Comparison of ENCODE assay signal across 24 cellular contexts in the genomic region with DNA sequence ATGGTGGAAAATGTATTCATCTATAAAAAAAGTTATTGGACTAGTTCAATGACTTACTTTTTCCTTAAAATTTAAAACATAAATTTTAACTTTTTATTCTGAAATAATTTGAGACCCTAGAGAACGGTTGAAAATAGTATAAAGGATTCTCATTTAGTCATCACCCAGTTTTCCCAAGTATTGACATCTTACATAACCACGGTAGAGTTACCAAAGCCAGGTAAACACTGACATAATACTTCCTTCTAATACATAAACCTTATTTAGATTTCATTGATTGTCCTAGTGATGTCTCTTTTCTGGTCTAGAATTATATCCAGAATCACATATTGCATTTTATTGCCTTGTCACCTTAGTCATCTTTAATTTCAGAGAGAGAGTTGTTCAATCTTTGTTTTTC.
"Had no signal": no experiment of that assay in that cellular context is flagged by ENCODE, and none has a peak within 500 bp of the region (broad histone marks: within the 10 kb centered on the region; RNA-seq: fewer than 3 reads in every experiment).

No MANE protein-coding gene starts in this region.

- ATAC-seq: activated T-cell treated with anti-CD3 and anti-CD28 coated beads, Interleukin-2, amount 50 U/mL, for 72 hours; foreskin keratinocyte; left colon; naive thymus-derived CD8-positive, alpha-beta T cell; sciatic nerve; stimulated activated memory B cell treated with anti-CD40 and anti-IgM and Interleukin-4, amounts not matched to agents 10 μg/mL and 1 μg/mL and 100 μg/mL, for 72 hours; upper lobe of right lung had no signal

- H3K4me1 ChIP-seq: SJCRH30, upper lobe of right lung had no signal

- H3K36me3 ChIP-seq: ovary, SJCRH30, thoracic aorta, upper lobe of right lung had no signal

- H3K4me3 ChIP-seq: lung, ovary, SJCRH30, smooth muscle cell, thoracic aorta, upper lobe of right lung had no signal

- H3K27ac ChIP-seq: foreskin keratinocyte, ovary, SJCRH30, upper lobe of right lung had no signal

- H3K27me3 ChIP-seq: foreskin keratinocyte, ovary, SJCRH30, upper lobe of right lung had no signal

- H3K4me2 ChIP-seq: smooth muscle cell had no signal

- DNase-seq: activated CD4-positive, alpha-beta memory T cell treated with anti-CD3 and anti-CD28 coated beads, Interleukin-2, amount 10 ng/mL, durations not matched to agents 7 days and 5 days; activated CD4-positive, alpha-beta T cell treated with anti-CD3 and anti-CD28 coated beads for 48 hours; activated CD4-positive, CD25-positive, alpha-beta regulatory T cell; activated effector memory CD4-positive, alpha-beta T cell treated with Interleukin-2 at 50 U/mL for 16 hours; activated naive CD4-positive, alpha-beta T cell treated with anti-CD3 and anti-CD28 coated beads, Interleukin-2, amount 10 ng/mL, durations not matched to agents 7 days and 5 days; activated T-cell treated with anti-CD3 and anti-CD28 coated beads, Interleukin-2, amount 50 U/mL, for 72 hours; dermis blood vessel endothelial cell; effector CD8-positive, alpha-beta T cell; erythroblast; foreskin keratinocyte; hypothalamus; islet precursor cell; left colon; naive thymus-derived CD8-positive, alpha-beta T cell; ovary; SJCRH30; stimulated activated CD4-positive, alpha-beta T cell treated with anti-CD3 and anti-CD28 coated beads, Interleukin-15, amount 100 ng/mL, for 24 hours; T1000; upper lobe of right lung had no signal

- H3K9me3 ChIP-seq: ovary, SJCRH30, thoracic aorta, upper lobe of right lung had no signal
